8 cellular contexts compared by ENCODE assay signal in genomic region chr12:6038160-6038559, GRCh38.
DNase-seq lines count a peak whose midpoint lies in the region; ATAC-seq, FAIRE-seq and TF ChIP-seq lines count a peak whose summit lies in the region.

No MANE protein-coding gene starts in this region.

- DNase-seq in BE2C (peak; percentile 61), LHCN-M2 (ENCODE audit: low read depth) (peak; percentile 56), SK-N-MC (ENCODE audit: low read depth, low spot score) (peak; percentile 30), bronchial epithelial cell (ENCODE audit: low read depth) (peak; percentile 78), HepG2 (ENCODE audit: low spot score) (peak; percentile 83), stromal cell of bone marrow (ENCODE audit: low read depth) (peak; percentile 41)
- no peak for DNase-seq in activated effector memory CD4-positive, alpha-beta T cell treated with Interleukin-2 at 50 U/mL for 16 hours

- no peaks in the 10 kb centered on the region for H4K20me1 ChIP-seq in HepG2 (ENCODE audit: insufficient read depth, low read length)

- no TSS peak for BruUV-seq in HepG2 (replicated peaks; lab: Mats Ljungman, UMichigan)

- no peaks in the 10 kb centered on the region for H3K27me3 ChIP-seq in BE2C
- no peaks in the 10 kb centered on the region for H3K27me3 ChIP-seq in bronchial epithelial cell (ENCODE audit: control insufficient read depth, insufficient read depth, low read length)
- no peaks in the 10 kb centered on the region for H3K27me3 ChIP-seq in HepG2 (ENCODE audit: control insufficient read depth in 1 of 2, insufficient read depth in 2 of 2, low read length in 2 of 2)

- H3K9ac ChIP-seq in SK-N-MC (ENCODE audit: insufficient read length) (no peak overlapping the region), HepG2 (ENCODE audit: insufficient read depth, low read depth, low read length) (no peak overlapping the region)

- H3K9me3 ChIP-seq in BE2C, result no peaks in the 10 kb centered on the region
- no peaks in the 10 kb centered on the region for H3K9me3 ChIP-seq in SK-N-MC (ENCODE audit: low read depth, low read length)
- H3K9me3 ChIP-seq in HepG2 (ENCODE audit: low read length), result no peaks in the 10 kb centered on the region

- H3K4me2 ChIP-seq in HepG2 (ENCODE audit: low read depth, low read length), result no peak overlapping the region

- no peak overlapping the region for H3K4me3 ChIP-seq in BE2C (ENCODE audit: low read depth, low read length)
- no peak overlapping the region for H3K4me3 ChIP-seq in SK-N-MC
- H3K4me3 ChIP-seq in bronchial epithelial cell (ENCODE audit: low read depth, low read length), result no peak overlapping the region
- H3K4me3 ChIP-seq in HepG2 (replicated peaks in 1 of 3; ENCODE audit: insufficient read depth in 1 of 3, low read depth in 2 of 3, low read length in 3 of 3), result no peak overlapping the region

- no peaks in the 10 kb centered on the region for H3K4me1 ChIP-seq in BE2C
- no peaks in the 10 kb centered on the region for H3K4me1 ChIP-seq in HepG2 (ENCODE audit: insufficient read depth, low read length)

- POLR2A ChIA-PET in HepG2 (lab: Yijun Ruan, JAX), result no interaction called here

- H2AFZ ChIP-seq in HepG2 (ENCODE audit: low read length), result no peak overlapping the region

- TF ChIP-seq RAD21 in HepG2 (CRISPR knock-in tag; IDR thresholded peaks at IDR 0.05), result peak; percentile 78

- CTCF ChIA-PET in HepG2 (lab: Yijun Ruan, JAX; ENCODE audit: low intra/inter-chr PET ratio, low total read pairs), result interaction anchor here (1.7 to 5.7 kb wide), 2 partner anchors 50 to 247 kb away, joined by 4 to 141 read pairs; no protein-coding TSS in a partner anchor

- WGBS in HepG2 (ENCODE audit: low lambda C conversion rate), result 29% methylated on average over 2 of the region's 8 CpGs

- TF ChIP-seq EP300 in HepG2 (IDR thresholded peaks at IDR 0.05; ENCODE audit: low read depth in 2 of 2, low read length in 2 of 2), result no peak
- TF ChIP-seq EP300 in HepG2 (CRISPR knock-in tag; IDR thresholded peaks at IDR 0.05; ENCODE audit: borderline replicate concordance), result no peak

- H3K27ac ChIP-seq in SK-N-MC (no peak overlapping the region), HepG2 (ENCODE audit: extremely low read length, insufficient read depth, low read length) (no peak overlapping the region)

- TF ChIP-seq POLR2A in HepG2 (IDR thresholded peaks at IDR 0.05; ENCODE audit: insufficient read depth in 1 of 2, low read depth in 2 of 2, low read length in 2 of 2), result no peak

- in situ Hi-C loops in HepG2 (cut with HindIII; ENCODE audit: extremely low pct_ligation_motif_present, low pct_unique_long_range_greater_than_20kb), result loop anchor here (5.0 kb wide), 1 partner anchor 51 kb away; no protein-coding TSS in a partner anchor

- H3K36me3 ChIP-seq in BE2C, result no peaks in the 10 kb centered on the region
- no peaks in the 10 kb centered on the region for H3K36me3 ChIP-seq in SK-N-MC (ENCODE audit: insufficient read depth, low read length)
- no peaks in the 10 kb centered on the region for H3K36me3 ChIP-seq in bronchial epithelial cell (ENCODE audit: control insufficient read depth, insufficient read depth, low read length)
- no peaks in the 10 kb centered on the region for H3K36me3 ChIP-seq in HepG2 (replicated peaks in 1 of 2; ENCODE audit: control insufficient read depth in 1 of 2, insufficient read depth in 2 of 2, low read length in 2 of 2)

- TF ChIP-seq CTCF in BE2C (IDR thresholded peaks at IDR 0.05; ENCODE audit: low read depth, low read length) (peak; percentile 86), bronchial epithelial cell (IDR thresholded peaks at IDR 0.05; ENCODE audit: insufficient read depth, low read length, severe bottlenecking) (peak; percentile 83), HepG2 (CRISPR knock-in tag; IDR thresholded peaks at IDR 0.05) (peak; percentile 85)

- intact Hi-C loops in HepG2 (cut with micrococcal nuclease; ENCODE audit: unreplicated experiment), result loop anchor here (1.0 kb wide), 2 partner anchors 50 to 72 kb away; no protein-coding TSS in a partner anchor

- ATAC-seq in GM19043 (IDR thresholded peaks at IDR 0.05; ENCODE audit: low read depth, unreplicated experiment) (peak; percentile 55), HepG2 (peak; percentile 90)

- H3K79me2 ChIP-seq in HepG2 (ENCODE audit: insufficient read depth, low read length), result no peaks in the 10 kb centered on the region

- FAIRE-seq in bronchial epithelial cell (lab: Jason Lieb, UNC) (peak; percentile 7), HepG2 (lab: Jason Lieb, UNC) (peak; percentile 89)

TF ChIP-seq in HepG2, 621 proteins besides CTCF, POLR2A, EP300 and RAD21:
- TF ChIP-seq HMGXB4 (CRISPR knock-in tag; IDR thresholded peaks at IDR 0.05; ENCODE audit: borderline replicate concordance in 1 of 2, low read depth in 1 of 2) (peak; percentile 67 to 75; a peak in 3 of 4 replicates), RCOR2 (CRISPR knock-in tag; IDR thresholded peaks at IDR 0.05) (no peak), TEAD3 (CRISPR knock-in tag; optimal IDR thresholded peaks at IDR 0.05; ENCODE audit: borderline replicate concordance) (peak; percentile 72), ZSCAN29 (CRISPR knock-in tag; conservative IDR thresholded peaks at IDR 0.05) (no peak), STAG1 (CRISPR knock-in tag; IDR thresholded peaks at IDR 0.05) (peak; percentile 59), ELF3 (CRISPR knock-in tag; IDR thresholded peaks at IDR 0.05) (peak; percentile 15; the same call in 1 of the 2 replicates), USF2 (IDR thresholded peaks at IDR 0.05; ENCODE audit: low read depth, low read length) (no peak), USF2 (CRISPR knock-in tag; IDR thresholded peaks at IDR 0.05; ENCODE audit: borderline replicate concordance) (no peak), ZNF580 (CRISPR knock-in tag; IDR thresholded peaks at IDR 0.05; ENCODE audit: borderline replicate concordance, low read depth) (peak; percentile 91; the same call in 1 of the 2 replicates), PITX1 (CRISPR knock-in tag; IDR thresholded peaks at IDR 0.05) (0 out of 2 replicates have a peak, but pooled peaks have one; percentile 12), XRCC5 (optimal IDR thresholded peaks at IDR 0.05; ENCODE audit: low read length) (peak; percentile 95), MIXL1 (CRISPR knock-in tag; IDR thresholded peaks at IDR 0.05) (no peak), ZNF496 (CRISPR knock-in tag; IDR thresholded peaks at IDR 0.05; ENCODE audit: insufficient replicate concordance) (no peak), HOXD1 (CRISPR knock-in tag; IDR thresholded peaks at IDR 0.05) (no peak), KDM2A (CRISPR knock-in tag; IDR thresholded peaks at IDR 0.05; ENCODE audit: borderline replicate concordance, low read depth) (0 out of 2 replicates have a peak, but pooled peaks have one; percentile 29), REPIN1 (CRISPR knock-in tag; IDR thresholded peaks at IDR 0.05; ENCODE audit: borderline replicate concordance, low read depth) (peak; percentile 56; the same call in 1 of the 2 replicates), FOXA1 (IDR thresholded peaks at IDR 0.05) (no peak), FOXA1 (CRISPR knock-in tag; IDR thresholded peaks at IDR 0.05) (0 out of 2 replicates have a peak, but pooled peaks have one; percentile 9), YY1 (IDR thresholded peaks at IDR 0.05; ENCODE audit: insufficient read depth, insufficient replicate concordance, low read depth, low read length) (peak; percentile 19), HDAC2 (CRISPR knock-in tag; IDR thresholded peaks at IDR 0.05) (no peak), SMC3 (IDR thresholded peaks at IDR 0.05; ENCODE audit: low read length) (peak; percentile 96), ZNF451 (CRISPR knock-in tag; IDR thresholded peaks at IDR 0.05) (no peak), PCBP2 (optimal IDR thresholded peaks at IDR 0.05; ENCODE audit: low read depth, low read length, poor library complexity, severe bottlenecking) (no peak), FOSL2 (CRISPR knock-in tag; IDR thresholded peaks at IDR 0.05) (0 out of 2 replicates have a peak, but pooled peaks have one; percentile 7), ZNF777 (CRISPR knock-in tag; IDR thresholded peaks at IDR 0.05) (peak; percentile 53; the same call in 1 of the 2 replicates), NONO (IDR thresholded peaks at IDR 0.05) (no peak), NONO (CRISPR knock-in tag; conservative IDR thresholded peaks at IDR 0.05) (peak; percentile 24; the same call in 1 of the 2 replicates)
TF ChIP-seq in HepG2: peak in this region for 15.
